ENCODE assay signal across 1 cellular context in genomic region chr17:75779250-75779986, GRCh38.
TF ChIP-seq lines count a peak whose summit lies in the region.

No MANE protein-coding gene starts in this region.

TF ChIP-seq in GM12878, 131 proteins besides CTCF, POLR2A, EP300 and RAD21 (continued from another document):
- peak; percentile 86 for TF ChIP-seq PKNOX1 (IDR thresholded peaks at IDR 0.05)
- TF ChIP-seq BCL11A (IDR thresholded peaks at IDR 0.05; ENCODE audit: low read depth, low read length) = peak; percentile 54; the same call in 1 of the 2 replicates
- no peak for TF ChIP-seq ZNF622 (IDR thresholded peaks at IDR 0.05)
- no peak for TF ChIP-seq MEF2A (IDR thresholded peaks at IDR 0.05; ENCODE audit: insufficient read depth, low read depth, low read length)
- peak; percentile 43; the same call in 1 of the 2 replicates for TF ChIP-seq HSF1 (IDR thresholded peaks at IDR 0.05; ENCODE audit: low read depth, low read length)
- peak; percentile 100 for TF ChIP-seq POU2F2 (IDR thresholded peaks at IDR 0.05; ENCODE audit: borderline replicate concordance, low read depth, low read length)
- TF ChIP-seq TBL1XR1 (IDR thresholded peaks at IDR 0.05; ENCODE audit: low read depth, low read length) = peak; percentile 78
- TF ChIP-seq SPI1 (IDR thresholded peaks at IDR 0.05; ENCODE audit: borderline replicate concordance, insufficient read depth, low read depth, low read length) = peak; percentile 25; the same call in 1 of the 2 replicates
- TF ChIP-seq NFIC (IDR thresholded peaks at IDR 0.05; ENCODE audit: low read depth, low read length) = peak; percentile 60; the same call in 1 of the 2 replicates
- no peak for TF ChIP-seq ZNF592 (IDR thresholded peaks at IDR 0.05)
